In genomic region chr16:85321856-85322271, GRCh38 we compare ENCODE assay signal across 9 cellular contexts.
A peak's percentile ranks its signal among the peaks of the same experiment; 100 is the strongest.
DNase-seq lines count a peak whose midpoint lies in the region; TF ChIP-seq lines count a peak whose summit lies in the region.
"Had no signal": no experiment of that assay in that cellular context is flagged by ENCODE, and none has a peak within 500 bp of the region (broad histone marks: within the 10 kb centered on the region; RNA-seq: fewer than 3 reads in every experiment).

No MANE protein-coding gene starts in this region.

- H3K9me3 ChIP-seq in vagina: no peaks in the 10 kb centered on the region

- H3K27ac Mint-ChIP-seq in mesothelial cell of epicardium (peak overlapping the region; percentile 9), glutamatergic neuron (ENCODE audit: unreplicated experiment) (no peak overlapping the region)
- H3K27ac Mint-ChIP-seq: dendritic cell treated with granulocyte-macrophage colony-stimulating factor and Interleukin-4, amounts not matched to agents 40 ng/mL and 50 ng/mL, for 4 days had no signal

- H3K27ac ChIP-seq in vagina: peak overlapping the region; percentile 78

- intact Hi-C loops in vagina (cut with DNase I): loop anchor here (5.0 to 10.0 kb wide), 2 partner anchors 70 to 293 kb away; partner anchors contain the start of gene GSE1

- H3K4me1 Mint-ChIP-seq in mesothelial cell of epicardium (peaks cover 17% of the 10 kb centered on the region), glutamatergic neuron (ENCODE audit: low read depth, unreplicated experiment) (peaks cover 18% of the 10 kb centered on the region)

- peak overlapping the region in 1 of 2 donors; percentile 19 for H3K4me3 ChIP-seq in vagina

- H3K27me3 ChIP-seq in vagina: no peaks in the 10 kb centered on the region

- H3K4me3 Mint-ChIP-seq in mesothelial cell of epicardium (no peak overlapping the region), glutamatergic neuron (ENCODE audit: unreplicated experiment) (no peak overlapping the region)
- H3K4me3 Mint-ChIP-seq: dendritic cell treated with granulocyte-macrophage colony-stimulating factor and Interleukin-4, amounts not matched to agents 40 ng/mL and 50 ng/mL, for 4 days had no signal

- H3K9me3 Mint-ChIP-seq in mesothelial cell of epicardium (peaks cover 3% of the 10 kb centered on the region), glutamatergic neuron (ENCODE audit: unreplicated experiment) (peaks cover 9% of the 10 kb centered on the region)

- TF ChIP-seq POLR2A in erythroblast (IDR thresholded peaks at IDR 0.05; ENCODE audit: low read length) (no peak), vagina (IDR thresholded peaks at IDR 0.05) (no peak)

- H3K27me3 Mint-ChIP-seq in mesothelial cell of epicardium (ENCODE audit: low read depth): no peaks in the 10 kb centered on the region
- peaks cover 8% of the 10 kb centered on the region for H3K27me3 Mint-ChIP-seq in glutamatergic neuron (ENCODE audit: unreplicated experiment)

- no peaks in the 10 kb centered on the region for H3K36me3 ChIP-seq in vagina

- peaks cover 27% of the 10 kb centered on the region for H3K4me1 ChIP-seq in vagina

- TF ChIP-seq CTCF in mesothelial cell of epicardium (IDR thresholded peaks at IDR 0.05; ENCODE audit: unreplicated experiment) (no peak), vagina (IDR thresholded peaks at IDR 0.05) (no peak), glutamatergic neuron (IDR thresholded peaks at IDR 0.05; ENCODE audit: partially characterized antibody, unreplicated experiment) (no peak)

- DNase-seq in DMS53 (lab: John Stamatoyannopoulos, UW) (peak; percentile 23), DMS53 treated with DMSO at 0.1 percent for 48 hours (lab: John Stamatoyannopoulos, UW; ENCODE audit: unreplicated experiment) (no peak), erythroblast (lab: John Stamatoyannopoulos, UW) (peak; percentile 41 to 57), mesothelial cell of epicardium (ENCODE audit: low spot score in 2 of 2, unreplicated experiment in 2 of 2) (no peak), vagina (ENCODE audit: extremely low spot score in 2 of 2) (peak in 1 of 2 donors; percentile 96), glutamatergic neuron (no peak), NCI-H2107 treated with DMSO at 0.1 percent for 48 hours (lab: John Stamatoyannopoulos, UW; ENCODE audit: unreplicated experiment) (no peak), T-helper 1 cell (no peak)

- H3K36me3 Mint-ChIP-seq in mesothelial cell of epicardium (peaks cover 3% of the 10 kb centered on the region), glutamatergic neuron (ENCODE audit: unreplicated experiment) (no peaks in the 10 kb centered on the region)

Comparison
In these comparisons a context has a peak if more than half of its experiments do, and no peak if none do; other contexts are left out.
1. DNase-seq: peak in DMS53 (single experiment) and erythroblast (2 of 2); none in DMS53 treated with DMSO at 0.1 percent for 48 hours (single experiment), mesothelial cell of epicardium (0 of 2), glutamatergic neuron (single experiment), NCI-H2107 treated with DMSO at 0.1 percent for 48 hours (single experiment) and T-helper 1 cell (0 of 5).